In genomic region chrX:40580537-40581332, GRCh38 we compare ENCODE assay signal across 1 cellular context.
TF ChIP-seq lines count a peak whose summit lies in the region.

Gene ATP6AP2, plus strand, starts transcription at chrX:40580970. Its CDS starts 96 bp downstream, at chrX:40581066.

TF ChIP-seq in HEK293, 187 proteins besides CTCF, POLR2A, EP300 and RAD21 (continued from another document):
- no peak for TF ChIP-seq ZNF707 (tag by site-specific recombination; IDR thresholded peaks at IDR 0.05)
- no peak for TF ChIP-seq PRDM1 (tag by site-specific recombination; IDR thresholded peaks at IDR 0.05)
- 0 out of 2 replicates have a peak, but pooled peaks have one; percentile 14 for TF ChIP-seq ZSCAN30 (tag by site-specific recombination; IDR thresholded peaks at IDR 0.05)
- no peak for TF ChIP-seq FEZF1 (tag by site-specific recombination; IDR thresholded peaks at IDR 0.05)
- no peak for TF ChIP-seq ZBTB48 (tag by site-specific recombination; IDR thresholded peaks at IDR 0.05)
- no peak for TF ChIP-seq ZNF266 (tag by site-specific recombination; IDR thresholded peaks at IDR 0.05; ENCODE audit: low read depth)
- no peak for TF ChIP-seq IKZF3 (tag by site-specific recombination; IDR thresholded peaks at IDR 0.05)
- no peak for TF ChIP-seq ZNF221 (tag by site-specific recombination; IDR thresholded peaks at IDR 0.05; ENCODE audit: borderline replicate concordance)
- TF ChIP-seq ATF2 (tag by site-specific recombination; IDR thresholded peaks at IDR 0.05; ENCODE audit: low read depth), result no peak
- TF ChIP-seq ZNF324 (tag by site-specific recombination; IDR thresholded peaks at IDR 0.05), result no peak
- no peak for TF ChIP-seq ZNF157 (tag by site-specific recombination; IDR thresholded peaks at IDR 0.05)
- no peak for TF ChIP-seq ZFP3 (tag by site-specific recombination; IDR thresholded peaks at IDR 0.05; ENCODE audit: low read depth)
- peak; percentile 78 for TF ChIP-seq ZBTB11 (tag by site-specific recombination; conservative IDR thresholded peaks at IDR 0.05; ENCODE audit: low read depth)
- no peak for TF ChIP-seq BCL6B (tag by site-specific recombination; IDR thresholded peaks at IDR 0.05)
- TF ChIP-seq ZNF768 (tag by site-specific recombination; IDR thresholded peaks at IDR 0.05), result no peak
- 0 out of 2 replicates have a peak, but pooled peaks have one; percentile 35 for TF ChIP-seq ZNF600 (tag by site-specific recombination; IDR thresholded peaks at IDR 0.05)
- no peak for TF ChIP-seq ZNF138 (tag by site-specific recombination; IDR thresholded peaks at IDR 0.05; ENCODE audit: borderline replicate concordance)
- no peak for TF ChIP-seq HOXD13 (CRISPR knock-in tag; IDR thresholded peaks at IDR 0.05; ENCODE audit: borderline replicate concordance)
- peak; percentile 72; the same call in 1 of the 2 replicates for TF ChIP-seq BCL11B (tag by site-specific recombination; IDR thresholded peaks at IDR 0.05; ENCODE audit: low read depth)
- TF ChIP-seq ZIC2 (tag by site-specific recombination; IDR thresholded peaks at IDR 0.05), result peak; percentile 77
- TF ChIP-seq ZNF335 (tag by site-specific recombination; conservative IDR thresholded peaks at IDR 0.05), result peak; percentile 75
- 0 out of 2 replicates have a peak, but pooled peaks have one; percentile 18 for TF ChIP-seq ZNF596 (tag by site-specific recombination; IDR thresholded peaks at IDR 0.05)
- TF ChIP-seq ZNF510 (tag by site-specific recombination; IDR thresholded peaks at IDR 0.05; ENCODE audit: insufficient replicate concordance), result no peak
- no peak for TF ChIP-seq ZSCAN5A (tag by site-specific recombination; IDR thresholded peaks at IDR 0.05)
- TF ChIP-seq GLIS2 (tag by site-specific recombination; IDR thresholded peaks at IDR 0.05), result peak; percentile 56; the same call in 1 of the 2 replicates
- TF ChIP-seq TSHZ1 (tag by site-specific recombination; IDR thresholded peaks at IDR 0.05; ENCODE audit: borderline replicate concordance), result no peak
- no peak for TF ChIP-seq ZNF280C (tag by site-specific recombination; IDR thresholded peaks at IDR 0.05)
- no peak for TF ChIP-seq ZNF624 (tag by site-specific recombination; IDR thresholded peaks at IDR 0.05)
- peak; percentile 61 for TF ChIP-seq PATZ1 (tag by site-specific recombination; IDR thresholded peaks at IDR 0.05)
- no peak for TF ChIP-seq ZNF223 (tag by site-specific recombination; IDR thresholded peaks at IDR 0.05)
- TF ChIP-seq MZF1 (tag by site-specific recombination; IDR thresholded peaks at IDR 0.05; ENCODE audit: borderline replicate concordance), result no peak
- no peak for TF ChIP-seq ZNF580 (tag by site-specific recombination; IDR thresholded peaks at IDR 0.05)
